In the genomic region with DNA sequence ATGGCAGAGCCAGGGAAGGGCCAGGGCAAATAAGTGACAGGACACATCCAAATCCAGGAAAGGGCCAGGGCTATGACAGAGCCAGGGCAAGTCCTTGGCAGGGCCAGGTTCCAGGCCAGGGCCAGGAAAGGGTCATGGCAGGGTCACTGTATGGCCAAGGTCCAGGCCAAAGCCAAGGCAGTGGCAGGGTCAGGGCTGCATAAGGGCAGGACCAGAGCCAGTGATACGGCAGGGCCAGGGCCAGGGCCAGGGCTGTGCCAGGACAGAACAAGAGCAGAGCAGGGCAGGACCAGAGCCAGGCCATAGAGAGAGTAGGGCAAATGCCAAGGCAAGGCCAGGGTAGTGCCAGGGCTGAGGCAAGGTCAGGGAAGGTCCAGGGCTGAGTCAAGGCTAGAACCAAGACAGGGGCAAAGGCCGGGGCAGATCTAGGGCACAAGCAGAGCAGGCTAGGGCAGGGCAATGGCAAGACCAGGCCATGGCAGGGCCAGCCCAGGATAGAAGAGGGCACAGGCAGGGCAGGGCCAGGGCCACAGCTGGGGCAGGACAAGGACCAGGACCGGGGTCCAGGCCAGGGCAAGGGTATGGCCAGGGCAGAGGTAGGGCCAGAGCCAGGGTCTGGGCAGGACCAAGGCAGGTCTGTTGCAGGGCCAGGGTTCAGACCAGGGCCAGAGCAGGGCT, we compare ENCODE assay signal across 17 cellular contexts. TPM values are rescaled to one million over a fixed set of nuclear protein-coding genes. Genes with fewer than 3 reads are reported as not detected.
"Had no signal": no experiment of that assay in that cellular context is flagged by ENCODE, and none has a peak within 500 bp of the region (broad histone marks: within the 10 kb centered on the region; RNA-seq: fewer than 3 reads in every experiment).

No MANE protein-coding gene starts in this region.

RNA-seq across cellular contexts. Expression of gene VPREB1, which starts 46.7 kb away (rescaled TPM):
- total RNA-seq: activated CD4-positive, alpha-beta memory T cell treated with anti-CD3 and anti-CD28 coated beads, Interleukin-2, amount 10 ng/mL, durations not matched to agents 7 days and 5 days; activated CD4-positive, alpha-beta T cell treated with anti-CD3 and anti-CD28 coated beads for 36 hours; activated CD4-positive, alpha-beta T cell treated with anti-CD3 and anti-CD28 coated beads, Interleukin-2, amount 10 ng/mL, durations not matched to agents 7 days and 5 days; activated CD8-positive, alpha-beta memory T cell treated with anti-CD3 and anti-CD28 coated beads, Interleukin-2, amount 10 ng/mL, durations not matched to agents 7 days and 5 days; activated CD8-positive, alpha-beta T cell treated with anti-CD3 and anti-CD28 coated beads, Interleukin-2, amount 10 ng/mL, durations not matched to agents 7 days and 5 days; activated T-helper 2 cell treated with anti-CD3 and anti-CD28 coated beads, Interferon-gamma antibody, Interleukin-2, Interleukin-4, amounts not matched to agents 10 μg/mL and 5 μg/mL and 100 μg/mL, durations not matched to agents 14 hours and 24 hours and 36 hours; adrenal gland; aorta; astrocyte; body of pancreas; breast epithelium; cardiac septum; T-cell; T-helper 1 cell treated with Interleukin-12 subunit alpha and Interleukin-12 subunit beta and Interleukin-4 antibody, amounts not matched to agents 30 ng/mL and 1 ng/mL, for 36 hours; T-helper 17 cell; T-helper 2 cell treated with Interferon-gamma antibody and Interleukin-4, amounts not matched to agents 100 ng/mL and 5 ng/mL, for 36 hours; WTC11 had no signal
